Comparison of ENCODE assay signal across 21 cellular contexts in the genomic region with DNA sequence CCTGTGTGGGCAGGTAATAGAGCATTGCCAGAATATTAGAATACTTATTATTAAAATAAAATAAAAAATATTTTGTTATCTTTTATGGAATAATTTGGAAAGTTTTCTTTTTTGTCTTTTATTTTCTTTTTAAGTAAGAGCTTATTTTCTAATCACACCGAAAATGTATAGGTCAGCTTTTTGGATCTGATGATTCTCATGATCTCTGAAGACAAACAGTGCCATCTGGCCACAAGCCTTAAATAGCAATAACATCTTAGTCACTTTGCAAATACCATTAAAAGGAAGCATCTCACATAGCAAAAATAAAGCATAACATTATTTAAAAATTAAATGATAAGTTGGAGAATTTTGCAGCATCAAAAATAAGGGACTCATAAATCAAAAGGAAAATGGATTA.
A peak's percentile ranks its signal among the peaks of the same experiment; 100 is the strongest.
DNase-seq lines count a peak whose midpoint lies in the region; ATAC-seq, FAIRE-seq and TF ChIP-seq lines count a peak whose summit lies in the region.
"Had no signal": no experiment of that assay in that cellular context is flagged by ENCODE, and none has a peak within 500 bp of the region (broad histone marks: within the 10 kb centered on the region; RNA-seq: fewer than 3 reads in every experiment).

No MANE protein-coding gene starts in this region.

- TF ChIP-seq POLR2A in HepG2 (IDR thresholded peaks at IDR 0.05; ENCODE audit: insufficient read depth in 1 of 2, low read depth in 2 of 2, low read length in 2 of 2) (no peak), right lobe of liver (IDR thresholded peaks at IDR 0.05) (no peak)

- H2AFZ ChIP-seq in HepG2 (ENCODE audit: low read length) = no peak overlapping the region
- no peak overlapping the region for H2AFZ ChIP-seq in Loucy (ENCODE audit: low read length)
- no peak overlapping the region for H2AFZ ChIP-seq in PC-3 (ENCODE audit: low read length)
- H2AFZ ChIP-seq: GM23338 had no signal

- H3F3A ChIP-seq in Loucy (ENCODE audit: low read depth) (0 out of 2 replicates have a peak, but pooled peaks cover 7% of the 10 kb centered on the region), PC-3 (ENCODE audit: low read length, unreplicated experiment) (no peaks in the 10 kb centered on the region)

- CTCF ChIA-PET in HepG2 (lab: Yijun Ruan, JAX; ENCODE audit: low intra/inter-chr PET ratio, low total read pairs) (no interaction called here), PC-3 (lab: Charles Lee) (interaction anchor here (0.6 to 0.8 kb wide), 2 partner anchors 10 to 13 kb away, joined by 3 to 5 read pairs; no protein-coding TSS in a partner anchor)

- TF ChIP-seq EP300 in HepG2 (IDR thresholded peaks at IDR 0.05; ENCODE audit: low read depth in 2 of 2, low read length in 2 of 2) = no peak
- no peak for TF ChIP-seq EP300 in HepG2 (CRISPR knock-in tag; IDR thresholded peaks at IDR 0.05; ENCODE audit: borderline replicate concordance)

- no peaks in the 10 kb centered on the region for H3K9me2 ChIP-seq in Loucy (replicated peaks; ENCODE audit: low read depth, low read length)
- no peaks in the 10 kb centered on the region for H3K9me2 ChIP-seq in PC-3 (replicated peaks; ENCODE audit: low read length)

- H3K9me3 ChIP-seq in HepG2 (ENCODE audit: low read length) = no peaks in the 10 kb centered on the region
- H3K9me3 ChIP-seq in right lobe of liver = no peaks in the 10 kb centered on the region
- no peaks in the 10 kb centered on the region for H3K9me3 ChIP-seq in Loucy (ENCODE audit: insufficient read depth, low read depth, low read length)
- no peaks in the 10 kb centered on the region for H3K9me3 ChIP-seq in PC-3 (ENCODE audit: low read length)
- no peaks in the 10 kb centered on the region for H3K9me3 ChIP-seq in SJCRH30 (replicated peaks)
- H3K9me3 ChIP-seq: BLaER1, MG63, Peyer's patch had no signal

- H3K27ac ChIP-seq in HepG2 (ENCODE audit: extremely low read length, insufficient read depth, low read length) (no peak overlapping the region), right lobe of liver (no peak overlapping the region), PC-3 (ENCODE audit: low read length) (no peak overlapping the region), SJCRH30 (no peak overlapping the region)
- H3K27ac ChIP-seq: BLaER1, Peyer's patch had no signal

- DNase-seq in HepG2 (ENCODE audit: low spot score) = no peak
- no peak for DNase-seq in right lobe of liver
- DNase-seq in PC-3 = peak; percentile 55
- DNase-seq in SJCRH30 = no peak
- no peak for DNase-seq in C1 segment of cervical spinal cord (lab: John Stamatoyannopoulos, UW)
- DNase-seq in activated T-cell treated with anti-CD3 and anti-CD28 coated beads for 4 hours = no peak
- DNase-seq: CD8-positive, alpha-beta memory T cell; GDM1; HCEC 1CT; MG63; NCI-H1092; NCI-H146; NCI-H2029 treated with DMSO at 0.1 percent for 48 hours; NCI-H774; Peyer's patch had no signal

- H4K20me1 ChIP-seq in HepG2 (ENCODE audit: insufficient read depth, low read length) (no peaks in the 10 kb centered on the region), Loucy (ENCODE audit: insufficient read depth, low read length, poor library complexity, severe bottlenecking) (no peaks in the 10 kb centered on the region), PC-3 (ENCODE audit: low read length) (no peaks in the 10 kb centered on the region)
- H4K20me1 ChIP-seq: BLaER1 had no signal

- 0% methylated on average over 1 of the region's 1 CpG for WGBS in HepG2 (ENCODE audit: low lambda C conversion rate)
- WGBS in right lobe of liver (ENCODE audit: insufficient coverage, low coverage, low lambda C conversion rate, missing lambda C conversion rate) = 65% methylated on average over 1 of the region's 1 CpG

- no TSS peak for BruUV-seq in HepG2 (replicated peaks; lab: Mats Ljungman, UMichigan)
- BruUV-seq in PC-3 (replicated peaks; lab: Mats Ljungman, UMichigan) = no TSS peak

- in situ Hi-C loops in HepG2 (cut with HindIII; ENCODE audit: extremely low pct_ligation_motif_present, low pct_unique_long_range_greater_than_20kb) = no loop called here

- no peaks in the 10 kb centered on the region for H3K79me2 ChIP-seq in HepG2 (ENCODE audit: insufficient read depth, low read length)
- no peaks in the 10 kb centered on the region for H3K79me2 ChIP-seq in Loucy (ENCODE audit: insufficient read depth, low read length)
- H3K79me2 ChIP-seq in PC-3 (ENCODE audit: low read length) = no peaks in the 10 kb centered on the region

- TF ChIP-seq RAD21 in HepG2 (CRISPR knock-in tag; IDR thresholded peaks at IDR 0.05) = no peak

- no peak for TF ChIP-seq CTCF in HepG2 (CRISPR knock-in tag; IDR thresholded peaks at IDR 0.05)
- no peak for TF ChIP-seq CTCF in right lobe of liver (IDR thresholded peaks at IDR 0.05)
- TF ChIP-seq CTCF in Loucy (conservative IDR thresholded peaks at IDR 0.05; ENCODE audit: low read length) = peak; percentile 30
- TF ChIP-seq CTCF in PC-3 (conservative IDR thresholded peaks at IDR 0.05; ENCODE audit: low read depth, low read length) = no peak

- POLR2A ChIA-PET in HepG2 (lab: Yijun Ruan, JAX) = no interaction called here
- POLR2A ChIA-PET in PC-3 (lab: Charles Lee; ENCODE audit: unreplicated experiment) = no interaction called here

- H3K27me3 ChIP-seq in HepG2 (ENCODE audit: control insufficient read depth in 1 of 2, insufficient read depth in 2 of 2, low read length in 2 of 2) (no peaks in the 10 kb centered on the region), right lobe of liver (no peaks in the 10 kb centered on the region), Loucy (ENCODE audit: insufficient read depth, low read length, poor library complexity, severe bottlenecking) (no peaks in the 10 kb centered on the region), PC-3 (ENCODE audit: low read length) (no peaks in the 10 kb centered on the region), SJCRH30 (no peaks in the 10 kb centered on the region)
- H3K27me3 ChIP-seq: BLaER1, MG63, Peyer's patch had no signal

- intact Hi-C loops in HepG2 (cut with micrococcal nuclease; ENCODE audit: unreplicated experiment) = no loop called here
- intact Hi-C loops in right lobe of liver (cut with DNase I) = no loop called here
- intact Hi-C loops in PC-3 (cut with micrococcal nuclease) = no loop called here

- no peak for FAIRE-seq in HepG2 (lab: Jason Lieb, UNC)
- FAIRE-seq in islet of Langerhans (lab: Jason Lieb, UNC) = peak; percentile 90
- FAIRE-seq: GM12891 had no signal

- H3K4me2 ChIP-seq in HepG2 (ENCODE audit: low read depth, low read length) (no peak overlapping the region), Loucy (ENCODE audit: low read depth, low read length, poor library complexity, severe bottlenecking) (no peak overlapping the region), PC-3 (ENCODE audit: low read length) (no peak overlapping the region)
- H3K4me2 ChIP-seq: BLaER1, GM23338 had no signal

- H3K4me1 ChIP-seq in HepG2 (ENCODE audit: insufficient read depth, low read length) (no peaks in the 10 kb centered on the region), right lobe of liver (no peaks in the 10 kb centered on the region), Loucy (ENCODE audit: insufficient read depth, low read length, poor library complexity, severe bottlenecking) (peaks cover 21% of the 10 kb centered on the region), PC-3 (ENCODE audit: insufficient read depth, low read length) (peaks cover 24% of the 10 kb centered on the region), SJCRH30 (no peaks in the 10 kb centered on the region)
- H3K4me1 ChIP-seq: BLaER1, Peyer's patch had no signal

- H3K36me3 ChIP-seq in HepG2 (replicated peaks in 1 of 2; ENCODE audit: control insufficient read depth in 1 of 2, insufficient read depth in 2 of 2, low read length in 2 of 2) (no peaks in the 10 kb centered on the region), right lobe of liver (no peaks in the 10 kb centered on the region), Loucy (ENCODE audit: insufficient read depth, low read length) (no peaks in the 10 kb centered on the region), PC-3 (ENCODE audit: low read depth, low read length) (no peaks in the 10 kb centered on the region), SJCRH30 (no peaks in the 10 kb centered on the region)
- H3K36me3 ChIP-seq: BLaER1, MG63, Peyer's patch had no signal

- no peak for ATAC-seq in HepG2
- no peak for ATAC-seq in right lobe of liver
- no peak for ATAC-seq in PC-3
- ATAC-seq: GM23338, Right ventricle myocardium inferior had no signal

- H3K9ac ChIP-seq in HepG2 (ENCODE audit: insufficient read depth, low read depth, low read length) (no peak overlapping the region), Loucy (ENCODE audit: low read depth, low read length, poor library complexity, severe bottlenecking) (no peak overlapping the region), PC-3 (ENCODE audit: low read length) (no peak overlapping the region)
- H3K9ac ChIP-seq: BLaER1 had no signal

- H3K4me3 ChIP-seq in HepG2 (replicated peaks in 1 of 3; ENCODE audit: insufficient read depth in 1 of 3, low read depth in 2 of 3, low read length in 3 of 3) (no peak overlapping the region), right lobe of liver (no peak overlapping the region), Loucy (ENCODE audit: low read length, poor library complexity, severe bottlenecking) (no peak overlapping the region), PC-3 (ENCODE audit: low read length) (no peak overlapping the region), SJCRH30 (no peak overlapping the region)
- H3K4me3 ChIP-seq: BLaER1, GM23338, MG63, Peyer's patch had no signal

TF ChIP-seq in HepG2, 621 proteins besides CTCF, POLR2A, EP300 and RAD21 (continues in another document):
- TF ChIP-seq FIP1L1 (IDR thresholded peaks at IDR 0.05; ENCODE audit: borderline replicate concordance, insufficient read depth, low read depth, low read length) (no peak), ATAD3A (CRISPR knock-in tag; IDR thresholded peaks at IDR 0.05) (no peak)
